ENCODE assay signal across 22 cellular contexts in genomic region chr7:452791-453455, GRCh38.
DNase-seq lines count a peak whose midpoint lies in the region; ATAC-seq, FAIRE-seq and TF ChIP-seq lines count a peak whose summit lies in the region.
"Had no signal": no experiment of that assay in that cellular context is flagged by ENCODE, and none has a peak within 500 bp of the region (broad histone marks: within the 10 kb centered on the region; RNA-seq: fewer than 3 reads in every experiment).

No MANE protein-coding gene starts in this region.

- RAD21 ChIA-PET in GM12878 (lab: Charles Lee; ENCODE audit: unreplicated experiment), result no interaction called here

- ATAC-seq in right cardiac atrium (peak; percentile 19 to 20), GM12878 (peak; percentile 64), aorta (ENCODE audit: low FRiP score) (peak; percentile 42), GM19452 (IDR thresholded peaks at IDR 0.05; ENCODE audit: unreplicated experiment) (no peak)

- no peak overlapping the region for H2BK5ac ChIP-seq in mesendoderm (ENCODE audit: low read length)

- H4K20me1 ChIP-seq in GM12878 (ENCODE audit: control insufficient read depth, insufficient read depth), result no peaks in the 10 kb centered on the region

- TF ChIP-seq CTCF in right atrium auricular region (IDR thresholded peaks at IDR 0.05) (no peak), GM12878 (IDR thresholded peaks at IDR 0.05 in 2 of 3, conservative IDR thresholded peaks at IDR 0.05 in 1 of 3; ENCODE audit: control insufficient read depth in 2 of 3, extremely low read depth in 1 of 3, insufficient read depth in 1 of 3, low read depth in 3 of 3, low read length in 3 of 3) (no peak)

- H3K27ac ChIP-seq in right cardiac atrium (ENCODE audit: low read length) (no peak overlapping the region), right atrium auricular region (no peak overlapping the region), GM12878 (ENCODE audit: control insufficient read depth, insufficient read depth) (no peak overlapping the region), mesendoderm (ENCODE audit: low read depth, low read length) (no peak overlapping the region), aorta (ENCODE audit: low read depth in 1 of 2, low read length in 2 of 2) (no peak overlapping the region)
- H3K27ac ChIP-seq: vagina, WERI-Rb-1 had no signal

- no peaks in the 10 kb centered on the region for H3K79me2 ChIP-seq in GM12878 (ENCODE audit: control insufficient read depth, insufficient read depth, low read length)
- H3K79me2 ChIP-seq in mesendoderm (ENCODE audit: control insufficient read depth, insufficient read depth, low read length), result no peaks in the 10 kb centered on the region

- no peak overlapping the region for H3K56ac ChIP-seq in mesendoderm (ENCODE audit: low read length)

- H3K4me3 ChIP-seq in right cardiac atrium (ENCODE audit: low read length), result no peak overlapping the region
- H3K4me3 ChIP-seq in right atrium auricular region, result no peak overlapping the region
- no peak overlapping the region for H3K4me3 ChIP-seq in GM12878
- no peak overlapping the region for H3K4me3 ChIP-seq in mesendoderm (ENCODE audit: low read length)
- H3K4me3 ChIP-seq in aorta (ENCODE audit: low read length in 2 of 2), result no peak overlapping the region
- H3K4me3 ChIP-seq: lung had no signal

- no peak overlapping the region for H3K18ac ChIP-seq in mesendoderm (ENCODE audit: low read length)

- no peak overlapping the region for H3K4ac ChIP-seq in mesendoderm (ENCODE audit: low read depth, low read length)

- no peaks in the 10 kb centered on the region for H3K79me1 ChIP-seq in mesendoderm (ENCODE audit: low read length)

- H3K4me1 ChIP-seq in right cardiac atrium (ENCODE audit: control insufficient read depth, insufficient read depth, low read length) (no peaks in the 10 kb centered on the region), right atrium auricular region (peaks cover 0 to 28% of the 10 kb centered on the region in 2 donors), GM12878 (ENCODE audit: control insufficient read depth, insufficient read depth, low read length) (peaks cover 10% of the 10 kb centered on the region; the same call in 1 of the 2 replicates), mesendoderm (ENCODE audit: control insufficient read depth, low read depth, low read length) (no peaks in the 10 kb centered on the region), aorta (ENCODE audit: control insufficient read depth in 1 of 2, insufficient read depth in 2 of 2, low read length in 2 of 2) (no peaks in the 10 kb centered on the region)

- H3K23ac ChIP-seq in mesendoderm (ENCODE audit: low read length), result peak overlapping the region; percentile 97

- TF ChIP-seq RAD21 in GM12878 (IDR thresholded peaks at IDR 0.05; ENCODE audit: insufficient read depth, low read depth, low read length), result no peak

- no peaks in the 10 kb centered on the region for H3K36me3 ChIP-seq in right atrium auricular region
- H3K36me3 ChIP-seq in GM12878 (ENCODE audit: control insufficient read depth in 2 of 2, insufficient read depth in 2 of 2, low read length in 1 of 2), result no peaks in the 10 kb centered on the region
- H3K36me3 ChIP-seq in mesendoderm (ENCODE audit: control insufficient read depth, insufficient read depth, low read length), result no peaks in the 10 kb centered on the region
- no peaks in the 10 kb centered on the region for H3K36me3 ChIP-seq in aorta (ENCODE audit: control insufficient read depth in 1 of 2, insufficient read depth in 2 of 2, low read length in 1 of 2)
- H3K36me3 ChIP-seq: vagina, WERI-Rb-1 had no signal

- H2AK5ac ChIP-seq in mesendoderm (ENCODE audit: low read length), result no peak overlapping the region

- H3K27me3 ChIP-seq in right cardiac atrium (ENCODE audit: control insufficient read depth, insufficient read depth) (no peaks in the 10 kb centered on the region), right atrium auricular region (no peaks in the 10 kb centered on the region), GM12878 (replicated peaks in 1 of 2; ENCODE audit: control insufficient read depth in 2 of 2, insufficient read depth in 2 of 2, low read length in 1 of 2) (no peaks in the 10 kb centered on the region), mesendoderm (ENCODE audit: insufficient read depth, low read length, poor library complexity) (no peaks in the 10 kb centered on the region), aorta (ENCODE audit: control insufficient read depth in 1 of 2, insufficient read depth in 2 of 2, low read length in 1 of 2) (no peaks in the 10 kb centered on the region)
- H3K27me3 ChIP-seq: vagina had no signal

- DNase-seq in right cardiac atrium (peak; percentile 14 to 60 (median 37)), right atrium auricular region (ENCODE audit: low spot score) (no peak), GM12878 (ENCODE audit: low read depth, low spot score) (no peak), mesendoderm (no peak), aorta (no peak), mucosa of gallbladder (ENCODE audit: low spot score) (no peak), T-helper 9 cell (no peak)
- DNase-seq: ACHN; activated CD4-positive, alpha-beta T cell treated with anti-CD3 and anti-CD28 coated beads, Interleukin-2, amount 50 U/mL, for 48 hours; activated T-cell treated with anti-CD3 and anti-CD28 coated beads, Interleukin-2, amount 50 U/mL, for 1 hour; anterior cingulate cortex; CD4-positive, CD25-positive, alpha-beta regulatory T cell; cerebellar nuclear complex; glutamatergic neuron; NCI-H2107; NCI-H748 treated with DMSO at 0.1 percent for 48 hours; stimulated activated CD4-positive, alpha-beta T cell treated with anti-CD3 and anti-CD28 coated beads, Interleukin-2, amount 100 ng/mL, for 48 hours; WERI-Rb-1 had no signal

- H2BK120ac ChIP-seq in mesendoderm (ENCODE audit: low read depth, low read length), result no peak overlapping the region

- CTCF ChIA-PET in GM12878 (lab: Yijun Ruan, JAX), result no interaction called here

- POLR2A ChIA-PET in GM12878 (lab: Charles Lee), result interaction anchor here (0.5 kb wide), 1 partner anchor 150 kb away, joined by 3 read pairs; no protein-coding TSS in a partner anchor

- H4K5ac ChIP-seq in mesendoderm (ENCODE audit: low read length), result no peak overlapping the region

- SMC1A ChIA-PET in GM12878 (lab: Charles Lee; ENCODE audit: uncharacterized antibody, unreplicated experiment), result no interaction called here

- in situ Hi-C loops in GM12878 (cut with MboI), result no loop called here

- intact Hi-C loops in right cardiac atrium (cut with DNase I) (no loop called here), GM12878 (cut with micrococcal nuclease; ENCODE audit: unreplicated experiment) (no loop called here), aorta (cut with DNase I) (no loop called here)

- no peak for FAIRE-seq in GM12878 (lab: Jason Lieb, UNC)
- FAIRE-seq: islet of Langerhans had no signal

- no peak for TF ChIP-seq POLR2A in GM12878 (IDR thresholded peaks at IDR 0.05; ENCODE audit: low read depth, low read length)

- no peak overlapping the region; the same call in 1 of the 2 replicates for H2AFZ ChIP-seq in GM12878 (ENCODE audit: control insufficient read depth, low read depth, low read length)

- peak overlapping the region; percentile 54 for H3K4me2 ChIP-seq in GM12878 (ENCODE audit: control insufficient read depth, insufficient read depth)
- H3K4me2 ChIP-seq in mesendoderm (ENCODE audit: low read length), result peak overlapping the region; percentile 67

- no peak overlapping the region for H2BK15ac ChIP-seq in mesendoderm (replicated peaks; ENCODE audit: low read depth)

- BruUV-seq in GM12878 (replicated peaks; lab: Mats Ljungman, UMichigan), result no TSS peak

- no peak overlapping the region for H4K8ac ChIP-seq in mesendoderm (ENCODE audit: low read depth, low read length)

- WGBS in right cardiac atrium, result 46% methylated on average over 21 of the region's 21 CpGs
- WGBS in GM12878 (ENCODE audit: insufficient coverage, insufficient replicate concordance, low lambda C conversion rate, missing lambda C conversion rate), result 19% methylated on average over 21 of the region's 21 CpGs
- no CpG with 5 or more reads among the region's 21 CpGs for WGBS in mesendoderm (ENCODE audit: extremely low coverage, insufficient coverage, low lambda C conversion rate)
- WGBS in aorta, 2 donors, result 19 to 26% methylated on average over 20 to 21 of the region's 21 CpGs

- H3K9ac ChIP-seq in GM12878 (ENCODE audit: control insufficient read depth, insufficient read depth, low read length) (no peak overlapping the region), mesendoderm (ENCODE audit: low read length) (no peak overlapping the region)

- no peak for TF ChIP-seq EP300 in GM12878 (IDR thresholded peaks at IDR 0.05; ENCODE audit: borderline replicate concordance in 1 of 2, control insufficient read depth in 1 of 2, low read depth in 2 of 2, low read length in 2 of 2)

- no peaks in the 10 kb centered on the region for H3K9me3 ChIP-seq in right cardiac atrium (ENCODE audit: control insufficient read depth, low read length)
- H3K9me3 ChIP-seq in right atrium auricular region, result no peaks in the 10 kb centered on the region
- H3K9me3 ChIP-seq in GM12878 (replicated peaks; ENCODE audit: control insufficient read depth, insufficient read depth, low read length), result no peaks in the 10 kb centered on the region; the same call in 2 of the 3 replicates
- H3K9me3 ChIP-seq in aorta (ENCODE audit: control insufficient read depth, low read length), result no peaks in the 10 kb centered on the region
- H3K9me3 ChIP-seq: vagina had no signal

TF ChIP-seq in GM12878, 131 proteins besides CTCF, POLR2A, EP300 and RAD21 (continues in another document):
- TF ChIP-seq ELK1 (IDR thresholded peaks at IDR 0.05; ENCODE audit: low read depth, low read length), result no peak
- TF ChIP-seq PAX5 (IDR thresholded peaks at IDR 0.05; ENCODE audit: borderline replicate concordance, low read depth, low read length), result 0 out of 2 replicates have a peak, but pooled peaks have one; percentile 14
- 0 out of 2 replicates have a peak, but pooled peaks have one; percentile 33 for TF ChIP-seq GATAD2B (conservative IDR thresholded peaks at IDR 0.05; ENCODE audit: low read depth)
- TF ChIP-seq CHD2 (IDR thresholded peaks at IDR 0.05; ENCODE audit: borderline replicate concordance, low read depth, low read length), result no peak
- no peak for TF ChIP-seq ZNF622 (IDR thresholded peaks at IDR 0.05)
- TF ChIP-seq TCF12 (IDR thresholded peaks at IDR 0.05; ENCODE audit: low read depth, low read length), result no peak
- TF ChIP-seq BHLHE40 (IDR thresholded peaks at IDR 0.05; ENCODE audit: borderline replicate concordance in 1 of 2, low read depth in 2 of 2, low read length in 1 of 2), result peak in 1 of 2 experiments; percentile 16; a peak in 1 of 4 replicates

Comparison
In these comparisons a context has a peak if more than half of its experiments do, and no peak if none do; other contexts are left out.
1. DNase-seq: peak in right cardiac atrium (3 of 3); none in right atrium auricular region (single experiment), GM12878 (single experiment), mesendoderm (single experiment), aorta (0 of 2), mucosa of gallbladder (single experiment) and T-helper 9 cell (single experiment).